Comparison of ENCODE assay signal across 1 cellular context in genomic region chr2:101252408-101253012, GRCh38.
TF ChIP-seq lines count a peak whose summit lies in the region.

TSS of gene CNOT11 (plus strand) at chr2:101252886. CDS start at chr2:101252965, 79 bp downstream.

TF ChIP-seq in HepG2, 621 proteins besides CTCF, POLR2A, EP300 and RAD21 (continued from another document and continues in another):
- TF ChIP-seq TFDP1 (CRISPR knock-in tag; IDR thresholded peaks at IDR 0.05; ENCODE audit: borderline replicate concordance): peak; percentile 34; the same call in 1 of the 2 replicates
- TF ChIP-seq YEATS4 (CRISPR knock-in tag; IDR thresholded peaks at IDR 0.05; ENCODE audit: borderline replicate concordance): peak; percentile 85
- 0 out of 2 replicates have a peak, but pooled peaks have one; percentile 32 for TF ChIP-seq ZHX1 (CRISPR knock-in tag; IDR thresholded peaks at IDR 0.05; ENCODE audit: low read depth)
- TF ChIP-seq ZNF691 (CRISPR knock-in tag; IDR thresholded peaks at IDR 0.05; ENCODE audit: borderline replicate concordance, low read depth): peak; percentile 85
- TF ChIP-seq ATRX (CRISPR knock-in tag; IDR thresholded peaks at IDR 0.05; ENCODE audit: borderline replicate concordance): no peak
- TF ChIP-seq SATB2 (CRISPR knock-in tag; IDR thresholded peaks at IDR 0.05): no peak
- peak; percentile 29; the same call in 1 of the 2 replicates for TF ChIP-seq FOXP4 (CRISPR knock-in tag; IDR thresholded peaks at IDR 0.05)
- TF ChIP-seq FOXK1 (CRISPR knock-in tag; IDR thresholded peaks at IDR 0.05; ENCODE audit: borderline replicate concordance, low read depth): peak; percentile 97
- TF ChIP-seq PRMT3 (CRISPR knock-in tag; IDR thresholded peaks at IDR 0.05; ENCODE audit: borderline replicate concordance, low read depth): no peak
- no peak for TF ChIP-seq SMC3 (IDR thresholded peaks at IDR 0.05; ENCODE audit: low read length)
- TF ChIP-seq ZNF891 (CRISPR knock-in tag; IDR thresholded peaks at IDR 0.05): no peak
- TF ChIP-seq CHCHD3 (CRISPR knock-in tag; IDR thresholded peaks at IDR 0.05): no peak
- 0 out of 2 replicates have a peak, but pooled peaks have one; percentile 51 for TF ChIP-seq TRAFD1 (CRISPR knock-in tag; IDR thresholded peaks at IDR 0.05; ENCODE audit: borderline replicate concordance)
- no peak for TF ChIP-seq TP53 (CRISPR knock-in tag; conservative IDR thresholded peaks at IDR 0.05)
- TF ChIP-seq ZNF512 (CRISPR knock-in tag; IDR thresholded peaks at IDR 0.05): no peak
- TF ChIP-seq ZNF724P (CRISPR knock-in tag; IDR thresholded peaks at IDR 0.05; ENCODE audit: borderline replicate concordance): peak; percentile 80; the same call in 1 of the 2 replicates
- peak; percentile 82 for TF ChIP-seq HDAC1 (CRISPR knock-in tag; IDR thresholded peaks at IDR 0.05)
- TF ChIP-seq SIN3A (IDR thresholded peaks at IDR 0.05; ENCODE audit: borderline replicate concordance, low read depth, low read length): peak; percentile 56
- no peak for TF ChIP-seq NFE2L2 (IDR thresholded peaks at IDR 0.05; ENCODE audit: low read length)
- no peak for TF ChIP-seq ZNF414 (CRISPR knock-in tag; IDR thresholded peaks at IDR 0.05)
- TF ChIP-seq ZNF672 (CRISPR knock-in tag; IDR thresholded peaks at IDR 0.05): no peak
- TF ChIP-seq ZNF747 (CRISPR knock-in tag; IDR thresholded peaks at IDR 0.05; ENCODE audit: borderline replicate concordance): peak; percentile 84
- peak; percentile 23; the same call in 1 of the 2 replicates for TF ChIP-seq NR0B2 (CRISPR knock-in tag; IDR thresholded peaks at IDR 0.05)
- no peak for TF ChIP-seq AGO2 (optimal IDR thresholded peaks at IDR 0.05; ENCODE audit: low read depth, low read length)
- peak; percentile 63; the same call in 1 of the 2 replicates for TF ChIP-seq ARID2 (CRISPR knock-in tag; IDR thresholded peaks at IDR 0.05; ENCODE audit: borderline replicate concordance)
- peak; percentile 28; the same call in 1 of the 2 replicates for TF ChIP-seq SRY (CRISPR knock-in tag; IDR thresholded peaks at IDR 0.05)
- 0 out of 2 replicates have a peak, but pooled peaks have one; percentile 28 for TF ChIP-seq TFAP4 (IDR thresholded peaks at IDR 0.05; ENCODE audit: borderline replicate concordance, low read depth)
- peak; percentile 74 for TF ChIP-seq ZNF883 (CRISPR knock-in tag; IDR thresholded peaks at IDR 0.05; ENCODE audit: not compliant biosample characterization)
- TF ChIP-seq ATF7 (IDR thresholded peaks at IDR 0.05): no peak
- no peak for TF ChIP-seq ATF7 (CRISPR knock-in tag; IDR thresholded peaks at IDR 0.05)
- TF ChIP-seq ZBTB43 (CRISPR knock-in tag; conservative IDR thresholded peaks at IDR 0.05): no peak
- TF ChIP-seq ZBTB21 (CRISPR knock-in tag; IDR thresholded peaks at IDR 0.05): no peak
- TF ChIP-seq TMF1 (CRISPR knock-in tag; IDR thresholded peaks at IDR 0.05; ENCODE audit: low read depth): 0 out of 2 replicates have a peak, but pooled peaks have one; percentile 32
- TF ChIP-seq ZNF746 (CRISPR knock-in tag; IDR thresholded peaks at IDR 0.05): peak; percentile 51; the same call in 1 of the 2 replicates
- peak; percentile 90 for TF ChIP-seq ZNF121 (CRISPR knock-in tag; IDR thresholded peaks at IDR 0.05)
- TF ChIP-seq ZNF558 (CRISPR knock-in tag; IDR thresholded peaks at IDR 0.05; ENCODE audit: borderline replicate concordance): no peak
- no peak for TF ChIP-seq ZNF598 (CRISPR knock-in tag; IDR thresholded peaks at IDR 0.05; ENCODE audit: borderline replicate concordance)
- TF ChIP-seq FOXM1 (CRISPR knock-in tag; IDR thresholded peaks at IDR 0.05): no peak
- TF ChIP-seq ADNP (CRISPR knock-in tag; IDR thresholded peaks at IDR 0.05): 0 out of 2 replicates have a peak, but pooled peaks have one; percentile 6
- TF ChIP-seq CEBPB (IDR thresholded peaks at IDR 0.05; ENCODE audit: borderline replicate concordance, low read depth, low read length): no peak
- TF ChIP-seq RCOR2 (CRISPR knock-in tag; IDR thresholded peaks at IDR 0.05): peak; percentile 47; the same call in 1 of the 2 replicates
- TF ChIP-seq ZSCAN31 (CRISPR knock-in tag; IDR thresholded peaks at IDR 0.05; ENCODE audit: low read depth): peak; percentile 33; the same call in 1 of the 2 replicates
- peak; percentile 77 for TF ChIP-seq ELF3 (CRISPR knock-in tag; IDR thresholded peaks at IDR 0.05)
- peak; percentile 66 for TF ChIP-seq PAXIP1 (CRISPR knock-in tag; conservative IDR thresholded peaks at IDR 0.05)
- 0 out of 2 replicates have a peak, but pooled peaks have one; percentile 13 for TF ChIP-seq ZNF329 (CRISPR knock-in tag; IDR thresholded peaks at IDR 0.05; ENCODE audit: low read depth)
- TF ChIP-seq SMAD3 (CRISPR knock-in tag; IDR thresholded peaks at IDR 0.05): peak; percentile 75; the same call in 1 of the 2 replicates
